In genomic region chr4:80202784-80203553, GRCh38 we compare ENCODE assay signal across 8 cellular contexts. TPM values are rescaled to one million over a fixed set of nuclear protein-coding genes. Genes with fewer than 3 reads are reported as not detected.
DNase-seq lines count a peak whose midpoint lies in the region; ATAC-seq, FAIRE-seq and TF ChIP-seq lines count a peak whose summit lies in the region.

No MANE protein-coding gene starts in this region.

- H3K27ac ChIP-seq in SU-DHL-6 (ENCODE audit: low read depth, low read length) = no peak overlapping the region
- no peak overlapping the region for H3K27ac ChIP-seq in GM12878 (ENCODE audit: control insufficient read depth, insufficient read depth)

- H3K36me3 ChIP-seq in SU-DHL-6 (ENCODE audit: low read length) (no peaks in the 10 kb centered on the region), GM12878 (ENCODE audit: control insufficient read depth in 2 of 2, insufficient read depth in 2 of 2, low read length in 1 of 2) (no peaks in the 10 kb centered on the region)

- H3K4me2 ChIP-seq in SU-DHL-6 (ENCODE audit: low read depth, low read length, poor library complexity, severe bottlenecking) (peak overlapping the region; percentile 51), GM12878 (ENCODE audit: control insufficient read depth, insufficient read depth) (peak overlapping the region; percentile 92)

- no peak for TF ChIP-seq CTCF in AG04449 (IDR thresholded peaks at IDR 0.05; ENCODE audit: insufficient read depth, low read length, missing control alignments)
- TF ChIP-seq CTCF in SU-DHL-6 (IDR thresholded peaks at IDR 0.05; ENCODE audit: insufficient read depth, low read length, poor library complexity, severe bottlenecking) = no peak
- no peak for TF ChIP-seq CTCF in GM12878 (IDR thresholded peaks at IDR 0.05 in 2 of 3, conservative IDR thresholded peaks at IDR 0.05 in 1 of 3; ENCODE audit: control insufficient read depth in 2 of 3, extremely low read depth in 1 of 3, insufficient read depth in 1 of 3, low read depth in 3 of 3, low read length in 3 of 3)

- peak; percentile 64 for ATAC-seq in GM18909 (IDR thresholded peaks at IDR 0.05; ENCODE audit: poor library complexity, unreplicated experiment)
- ATAC-seq in HG03108 (IDR thresholded peaks at IDR 0.05; ENCODE audit: unreplicated experiment) = peak; percentile 46
- ATAC-seq in GM12878 = peak; percentile 67

- H3K4me1 ChIP-seq in GM12878 (ENCODE audit: control insufficient read depth, insufficient read depth, low read length) = 0 out of 2 replicates have a peak, but pooled peaks cover 3% of the 10 kb centered on the region

- peak overlapping the region; percentile 63 for H3K4me3 ChIP-seq in AG04449 (ENCODE audit: low read depth, low read length)
- H3K4me3 ChIP-seq in SU-DHL-6 (ENCODE audit: insufficient read depth, low read length, poor library complexity, severe bottlenecking) = peak overlapping the region; percentile 54
- H3K4me3 ChIP-seq in GM12878 = peak overlapping the region; percentile 71

- TF ChIP-seq POLR2A in GM12878 (IDR thresholded peaks at IDR 0.05; ENCODE audit: low read depth, low read length) = peak; percentile 46; the same call in 1 of the 2 replicates

- WGBS in GM12878 (ENCODE audit: insufficient coverage, insufficient replicate concordance, low lambda C conversion rate, missing lambda C conversion rate) = 2% methylated on average over 74 of the region's 81 CpGs

- H3K9me3 ChIP-seq in SU-DHL-6 (ENCODE audit: insufficient read depth, low read length) (no peaks in the 10 kb centered on the region), GM12878 (replicated peaks; ENCODE audit: control insufficient read depth, insufficient read depth, low read length) (no peaks in the 10 kb centered on the region; the same call in 2 of the 3 replicates)

- DNase-seq in AG04449 (ENCODE audit: low read depth, low spot score) (no peak), GM12878 (ENCODE audit: low read depth, low spot score) (no peak), iris pigment epithelial cell (ENCODE audit: low read depth) (peak; percentile 23), NCI-H2081 treated with DMSO at 0.1 percent for 48 hours (lab: John Stamatoyannopoulos, UW) (no peak)
- peak; percentile 53 for DNase-seq in stimulated activated CD8-positive, alpha-beta memory T cell treated with anti-CD3 and anti-CD28 coated beads, Interleukin-4, amount 100 ng/mL, for 48 hours

- TF ChIP-seq RAD21 in GM12878 (IDR thresholded peaks at IDR 0.05; ENCODE audit: insufficient read depth, low read depth, low read length) = no peak

- no peak for FAIRE-seq in GM12878 (lab: Jason Lieb, UNC)

- POLR2A ChIA-PET in AG04449 (lab: Yijun Ruan, JAX) = interaction anchor here (0.8 to 1.6 kb wide), 3 partner anchors 20 to 131 kb away, joined by 3 to 4 read pairs (median 4); no protein-coding TSS in a partner anchor
- POLR2A ChIA-PET in GM12878 (lab: Charles Lee) = no interaction called here

- H2AFZ ChIP-seq in SU-DHL-6 (ENCODE audit: low read depth, low read length, severe bottlenecking) (peak overlapping the region; percentile 34), GM12878 (ENCODE audit: control insufficient read depth, low read depth, low read length) (peak overlapping the region; percentile 76)

- CTCF ChIA-PET in AG04449 (lab: Yijun Ruan, JAX) (interaction anchor here (0.6 to 5.6 kb wide), 44 partner anchors 9 to 1285 kb away, joined by 3 to 81 read pairs (median 4); no protein-coding TSS in a partner anchor), GM12878 (lab: Yijun Ruan, JAX) (interaction anchor here (0.7 to 2.3 kb wide), 19 partner anchors 8 to 1250 kb away, joined by 3 to 16 read pairs (median 4); no protein-coding TSS in a partner anchor)

- no peaks in the 10 kb centered on the region for H4K20me1 ChIP-seq in SU-DHL-6 (ENCODE audit: low read depth, low read length)
- H4K20me1 ChIP-seq in GM12878 (ENCODE audit: control insufficient read depth, insufficient read depth) = no peaks in the 10 kb centered on the region

- RAD21 ChIA-PET in GM12878 (lab: Charles Lee; ENCODE audit: unreplicated experiment) = interaction anchor here (0.6 to 2.2 kb wide), 10 partner anchors 13 to 167 kb away, joined by 3 to 8 read pairs (median 4); partner anchors contain the start of gene CFAP299

- H3K79me2 ChIP-seq in SU-DHL-6 (ENCODE audit: insufficient read depth, low read length) (no peaks in the 10 kb centered on the region), GM12878 (ENCODE audit: control insufficient read depth, insufficient read depth, low read length) (no peaks in the 10 kb centered on the region)

- intact Hi-C loops in GM12878 (cut with micrococcal nuclease; ENCODE audit: unreplicated experiment) = loop anchor here (5.0 kb wide), 2 partner anchors 76 to 849 kb away; no protein-coding TSS in a partner anchor

- H3K9me2 ChIP-seq in SU-DHL-6 (replicated peaks; ENCODE audit: insufficient read depth, low read length) = no peaks in the 10 kb centered on the region

- SMC1A ChIA-PET in GM12878 (lab: Charles Lee; ENCODE audit: uncharacterized antibody, unreplicated experiment) = interaction anchor here (0.6 to 1.6 kb wide), 5 partner anchors 9 to 46 kb away, joined by 3 to 4 read pairs (median 3); no protein-coding TSS in a partner anchor

- no peaks in the 10 kb centered on the region for H3K27me3 ChIP-seq in SU-DHL-6 (ENCODE audit: low read length)
- peaks cover 0 to 10% of the 10 kb centered on the region in 2 experiments; a peak in 3 of 4 replicates for H3K27me3 ChIP-seq in GM12878 (replicated peaks in 1 of 2; ENCODE audit: control insufficient read depth in 2 of 2, insufficient read depth in 2 of 2, low read length in 1 of 2)

- H3K9ac ChIP-seq in SU-DHL-6 (ENCODE audit: low read length) = peak overlapping the region; percentile 48
- H3K9ac ChIP-seq in GM12878 (ENCODE audit: control insufficient read depth, insufficient read depth, low read length) = no peak overlapping the region

- in situ Hi-C loops in GM12878 (cut with MboI) = no loop called here

- no TSS peak for BruUV-seq in GM12878 (replicated peaks; lab: Mats Ljungman, UMichigan)

- TF ChIP-seq EP300 in GM12878 (IDR thresholded peaks at IDR 0.05; ENCODE audit: borderline replicate concordance in 1 of 2, control insufficient read depth in 1 of 2, low read depth in 2 of 2, low read length in 2 of 2) = no peak

- peaks cover 3% of the 10 kb centered on the region; the same call in 1 of the 2 replicates for H3F3A ChIP-seq in SU-DHL-6 (ENCODE audit: insufficient read depth)

TF ChIP-seq in GM12878, 131 proteins besides CTCF, POLR2A, EP300 and RAD21:
- TF ChIP-seq SUZ12 (IDR thresholded peaks at IDR 0.05; ENCODE audit: unreplicated experiment) = peak; percentile 97
- no peak for TF ChIP-seq FOS (IDR thresholded peaks at IDR 0.05; ENCODE audit: borderline replicate concordance, extremely low read depth, insufficient read length)
- 0 out of 4 replicates have a peak, but pooled peaks of 1 of the 2 experiments have one; percentile 13 for TF ChIP-seq BHLHE40 (IDR thresholded peaks at IDR 0.05; ENCODE audit: borderline replicate concordance in 1 of 2, low read depth in 2 of 2, low read length in 1 of 2)
- no peak for TF ChIP-seq GATAD2B (conservative IDR thresholded peaks at IDR 0.05; ENCODE audit: low read depth)
- TF ChIP-seq ETV6 (conservative IDR thresholded peaks at IDR 0.05 in 1 of 2, IDR thresholded peaks at IDR 0.05 in 1 of 2; ENCODE audit: borderline replicate concordance in 1 of 2, low read depth in 1 of 2) = no peak
- peak; percentile 74 for TF ChIP-seq NR2C1 (IDR thresholded peaks at IDR 0.05)
- no peak for TF ChIP-seq RBBP5 (conservative IDR thresholded peaks at IDR 0.05)
- peak; percentile 69 for TF ChIP-seq NR2F1 (conservative IDR thresholded peaks at IDR 0.05)
- TF ChIP-seq BACH1 (IDR thresholded peaks at IDR 0.05; ENCODE audit: borderline replicate concordance) = peak; percentile 8; the same call in 1 of the 2 replicates
- peak; percentile 69 for TF ChIP-seq IKZF1 (conservative IDR thresholded peaks at IDR 0.05)
- TF ChIP-seq LARP7 (IDR thresholded peaks at IDR 0.05) = 0 out of 2 replicates have a peak, but pooled peaks have one; percentile 22
TF ChIP-seq in GM12878: peak in this region for 7.

RNA-seq across cellular contexts. Expression of gene PRDM8, which starts 5.7 kb away (rescaled TPM):
- 0.19 and 0.71 TPM in 2 replicates for total RNA-seq in GM12878 (2013; cell fraction: nucleolus; rRNA removed)
- total RNA-seq in GM12878 (2014; rRNA removed) = 0.38 and 0.68 TPM in 2 replicates
- 0.32 and 0.67 TPM in 2 replicates for total RNA-seq in GM12878 (2014; rRNA removed; fragmentation: Illumina TruSeq; extraction: Trizol)
- 1.5 and 1.6 TPM in 2 replicates for total RNA-seq in GM12878 (2021)
- not detected for polyA plus RNA-seq in GM12878 (2011; ENCODE audit: low read depth)
- 0.11 and 0.13 TPM in 2 replicates for polyA plus RNA-seq in GM12878 (2011; rRNA removed)
- polyA plus RNA-seq in GM12878 (2011; cell fraction: cytosol; rRNA removed) = 0.07 and 0.21 TPM in 2 replicates
- polyA plus RNA-seq in GM12878 (2011; cell fraction: nucleus; rRNA removed) = 0.35 and 0.39 TPM in 2 replicates
- 0.15 TPM in 1 of 2 replicates, not detected in the other for polyA plus RNA-seq in GM12878 (2012)
- polyA plus RNA-seq in GM12878 (2014; fragmentation: Illumina TruSeq; extraction: Trizol) = 0.50 and 2.1 TPM in 2 replicates
- under 1 TPM; 0.18 to 0.29 TPM for polyA plus RNA-seq in GM12878 (2014; fragmentation: Nextera tagmentation; extraction: Ambion mirVana)
- 1.0 and 1.6 TPM in 2 replicates for polyA plus RNA-seq in GM12878 (2014; rRNA removed)
- polyA plus RNA-seq in GM12878 (2016; fragmentation: Nextera tagmentation; extraction: Ambion mirVana) = under 1 TPM; 0.09 to 0.29 TPM
- not detected in 2 replicates for polyA minus RNA-seq in GM12878 (2011; rRNA and poly(A)+ RNA removed)
- polyA minus RNA-seq in GM12878 (2011; cell fraction: cytosol; rRNA and poly(A)+ RNA removed) = not detected in 2 replicates
- 0.12 TPM in 1 of 2 replicates, not detected in the other for polyA minus RNA-seq in GM12878 (2011; cell fraction: nucleus; rRNA and poly(A)+ RNA removed)

Comparison
In these comparisons a context has a peak if more than half of its experiments do, and no peak if none do; other contexts are left out.
1. DNase-seq: peak in iris pigment epithelial cell (single experiment) and stimulated activated CD8-positive, alpha-beta memory T cell treated with anti-CD3 and anti-CD28 coated beads, Interleukin-4, amount 100 ng/mL, for 48 hours (single experiment); none in AG04449 (single experiment), GM12878 (single experiment) and NCI-H2081 treated with DMSO at 0.1 percent for 48 hours (single experiment).
2. Peak in every context shown above with its lines, with median percentiles within 50 percentile points of each other: H3K4me3 ChIP-seq and ATAC-seq.